18 cellular contexts compared by ENCODE assay signal in the genomic region with DNA sequence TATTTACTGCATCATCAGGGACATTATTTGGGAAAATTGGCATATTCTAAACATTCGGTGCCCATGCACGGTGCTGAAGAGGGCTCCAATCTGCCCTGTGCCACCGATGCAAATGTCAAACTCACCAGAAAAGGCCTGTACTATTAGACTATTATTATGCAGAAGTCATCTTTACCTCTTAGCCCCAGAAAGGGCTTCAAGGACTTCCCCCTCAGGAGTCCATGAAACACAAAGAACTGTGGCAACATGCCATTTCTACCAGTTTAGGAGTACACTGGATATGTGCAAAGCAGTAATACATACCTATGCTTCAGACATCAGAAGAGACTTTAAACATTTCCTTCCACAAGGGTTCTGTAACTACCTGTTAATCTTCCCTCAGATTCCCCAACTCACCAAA. TPM values are rescaled to one million over a fixed set of nuclear protein-coding genes. Genes with fewer than 3 reads are reported as not detected.
A peak's percentile ranks its signal among the peaks of the same experiment; 100 is the strongest.
DNase-seq lines count a peak whose midpoint lies in the region; FAIRE-seq and TF ChIP-seq lines count a peak whose summit lies in the region.
"Had no signal": no experiment of that assay in that cellular context is flagged by ENCODE, and none has a peak within 500 bp of the region (broad histone marks: within the 10 kb centered on the region; RNA-seq: fewer than 3 reads in every experiment).

No MANE protein-coding gene starts in this region.

- H3K9ac ChIP-seq in HUES48 (ENCODE audit: low read depth, low read length), result no peak overlapping the region

- 51 to 62% methylated on average over 3 of the region's 3 CpGs for WGBS in esophagus squamous epithelium, 2 donors

- intact Hi-C loops in esophagus squamous epithelium (cut with DNase I), result no loop called here

- H3K9me3 Mint-ChIP-seq in T-helper 2 cell treated with Interferon-gamma antibody and Interleukin-4, amounts not matched to agents 5 μg/mL and 100 μg/mL, for 36 hours, result no peaks in the 10 kb centered on the region
- H3K9me3 Mint-ChIP-seq in activated naive CD8-positive, alpha-beta T cell treated with anti-CD3 and anti-CD28 coated beads for 36 hours, result no peaks in the 10 kb centered on the region
- no peaks in the 10 kb centered on the region for H3K9me3 Mint-ChIP-seq in neural crest cell

- peak overlapping the region; percentile 88 for H3K27ac Mint-ChIP-seq in T-helper 2 cell treated with Interferon-gamma antibody and Interleukin-4, amounts not matched to agents 5 μg/mL and 100 μg/mL, for 36 hours
- H3K27ac Mint-ChIP-seq in activated naive CD8-positive, alpha-beta T cell treated with anti-CD3 and anti-CD28 coated beads for 36 hours, result peak overlapping the region; percentile 90
- H3K27ac Mint-ChIP-seq in neural crest cell (ENCODE audit: unreplicated experiment), result no peak overlapping the region

- peak overlapping the region; percentile 15 for H3K27ac ChIP-seq in HUES48 (ENCODE audit: low read depth, low read length)
- no peak overlapping the region for H3K27ac ChIP-seq in esophagus squamous epithelium
- H3K27ac ChIP-seq: dorsolateral prefrontal cortex had no signal

- H3K4me1 ChIP-seq in HUES48 (ENCODE audit: control insufficient read depth, insufficient read depth, low read length) (peaks cover 72% of the 10 kb centered on the region), esophagus squamous epithelium (peaks cover 43 to 98% (median 74%) of the 10 kb centered on the region in 3 donors)

- TF ChIP-seq CTCF in neural crest cell (conservative IDR thresholded peaks at IDR 0.05) (no peak), esophagus squamous epithelium (IDR thresholded peaks at IDR 0.05) (no peak)

- peak overlapping the region; percentile 84 for H3K4me3 Mint-ChIP-seq in T-helper 2 cell treated with Interferon-gamma antibody and Interleukin-4, amounts not matched to agents 5 μg/mL and 100 μg/mL, for 36 hours
- H3K4me3 Mint-ChIP-seq in activated naive CD8-positive, alpha-beta T cell treated with anti-CD3 and anti-CD28 coated beads for 36 hours, result peak overlapping the region; percentile 61
- peak overlapping the region; percentile 28 for H3K4me3 Mint-ChIP-seq in neural crest cell

- H3K4me1 Mint-ChIP-seq in T-helper 2 cell treated with Interferon-gamma antibody and Interleukin-4, amounts not matched to agents 5 μg/mL and 100 μg/mL, for 36 hours (ENCODE audit: low read depth), result peaks cover 60% of the 10 kb centered on the region
- peaks cover 81% of the 10 kb centered on the region for H3K4me1 Mint-ChIP-seq in activated naive CD8-positive, alpha-beta T cell treated with anti-CD3 and anti-CD28 coated beads for 36 hours
- peaks cover 73% of the 10 kb centered on the region for H3K4me1 Mint-ChIP-seq in neural crest cell

- FAIRE-seq in HTR-8/SVneo (lab: Jason Lieb, UNC), result no peak
- FAIRE-seq: A204.1, K562, small intestine had no signal

- peaks cover 18% of the 10 kb centered on the region for H3K36me3 ChIP-seq in HUES48 (ENCODE audit: control insufficient read depth, insufficient read depth, low read length)
- peaks cover 3 to 14% (median 4%) of the 10 kb centered on the region in 3 donors for H3K36me3 ChIP-seq in esophagus squamous epithelium

- no peak overlapping the region for H3K4me3 ChIP-seq in HUES48 (ENCODE audit: low read depth, low read length)
- H3K4me3 ChIP-seq in esophagus squamous epithelium, result no peak overlapping the region
- H3K4me3 ChIP-seq: dorsolateral prefrontal cortex, K562, lung had no signal

- peaks cover 22% of the 10 kb centered on the region for H3K36me3 Mint-ChIP-seq in T-helper 2 cell treated with Interferon-gamma antibody and Interleukin-4, amounts not matched to agents 5 μg/mL and 100 μg/mL, for 36 hours (ENCODE audit: low read depth)
- peaks cover 27% of the 10 kb centered on the region for H3K36me3 Mint-ChIP-seq in activated naive CD8-positive, alpha-beta T cell treated with anti-CD3 and anti-CD28 coated beads for 36 hours
- H3K36me3 Mint-ChIP-seq in neural crest cell (ENCODE audit: low read depth), result no peaks in the 10 kb centered on the region

- H3K9me3 ChIP-seq in HUES48 (ENCODE audit: control insufficient read depth, insufficient read depth, low read length) (no peaks in the 10 kb centered on the region), esophagus squamous epithelium (no peaks in the 10 kb centered on the region)
- H3K9me3 ChIP-seq: Caco-2 had no signal

- DNase-seq in T-helper 2 cell treated with Interferon-gamma antibody and Interleukin-4, amounts not matched to agents 5 μg/mL and 100 μg/mL, for 36 hours (ENCODE audit: low spot score), result no peak
- DNase-seq in T-helper 2 cell (no peak), neural crest cell (ENCODE audit: low read depth, low spot score) (no peak), HTR-8/SVneo (ENCODE audit: insufficient read length, low spot score) (no peak), GM19238 (ENCODE audit: insufficient read length, low spot score) (no peak), esophagus squamous epithelium (lab: John Stamatoyannopoulos, UW) (no peak)
- DNase-seq in activated naive CD8-positive, alpha-beta T cell treated with anti-CD3 and anti-CD28 coated beads for 36 hours, result no peak
- DNase-seq: dorsolateral prefrontal cortex, GF-D8, NCI-H146, NCI-H524, RPMI8226 had no signal

- TF ChIP-seq POLR2A in esophagus squamous epithelium (IDR thresholded peaks at IDR 0.05), result no peak

- H3K27me3 Mint-ChIP-seq in T-helper 2 cell treated with Interferon-gamma antibody and Interleukin-4, amounts not matched to agents 5 μg/mL and 100 μg/mL, for 36 hours (ENCODE audit: low read depth), result no peaks in the 10 kb centered on the region
- no peaks in the 10 kb centered on the region for H3K27me3 Mint-ChIP-seq in activated naive CD8-positive, alpha-beta T cell treated with anti-CD3 and anti-CD28 coated beads for 36 hours
- no peaks in the 10 kb centered on the region for H3K27me3 Mint-ChIP-seq in neural crest cell (ENCODE audit: low read depth)

- H3K27me3 ChIP-seq in HUES48 (ENCODE audit: control insufficient read depth, insufficient read depth, low read length) (no peaks in the 10 kb centered on the region), esophagus squamous epithelium (no peaks in the 10 kb centered on the region)
- H3K27me3 ChIP-seq: dorsolateral prefrontal cortex had no signal

RNA-seq across cellular contexts. Expression of gene DIDO1, which starts 8.6 kb away (rescaled TPM):
- 10 to 100 TPM; 46.3 to 47.2 TPM for total RNA-seq in activated naive CD8-positive, alpha-beta T cell treated with anti-CD3 and anti-CD28 coated beads for 36 hours
- total RNA-seq in neural crest cell, result 72.0 TPM in 2 replicates
- total RNA-seq in esophagus squamous epithelium, result 10 to 100 TPM; 27.6 to 57.8 (median 36.7) TPM

RNA-seq across cellular contexts. Expression of gene GID8, which starts 20.2 kb away (rescaled TPM):
- 10 to 100 TPM; 47.6 to 48.5 TPM for total RNA-seq in activated naive CD8-positive, alpha-beta T cell treated with anti-CD3 and anti-CD28 coated beads for 36 hours
- total RNA-seq in neural crest cell, result 62.3 and 65.6 TPM in 2 replicates
- total RNA-seq in esophagus squamous epithelium, result 10 to 100 TPM; 41.0 to 51.2 (median 44.1) TPM

RNA-seq across cellular contexts. Expression of gene SLC17A9, which starts 34.8 kb away (rescaled TPM):
- 10 to 100 TPM; 49.7 to 52.1 TPM for total RNA-seq in activated naive CD8-positive, alpha-beta T cell treated with anti-CD3 and anti-CD28 coated beads for 36 hours
- total RNA-seq in neural crest cell, result 1.2 and 1.4 TPM in 2 replicates
- 1 to 10 TPM in 2 of 4 donors, under 1 TPM in 2; 0.31 to 3.9 (median 1.4) TPM for total RNA-seq in esophagus squamous epithelium

RNA-seq across cellular contexts. Expression of gene TCFL5, which starts 56.1 kb away (rescaled TPM):
- 1 to 10 TPM; 5.4 to 5.8 TPM for total RNA-seq in activated naive CD8-positive, alpha-beta T cell treated with anti-CD3 and anti-CD28 coated beads for 36 hours
- total RNA-seq in neural crest cell (17.5 and 17.6 TPM in 2 replicates), esophagus squamous epithelium (1 to 10 TPM; 5.2 to 8.4 (median 7.2) TPM)

Comparison
In these comparisons a context has a peak if more than half of its experiments do, and no peak if none do; other contexts are left out.
1. H3K4me3 Mint-ChIP-seq: peak in every context shown above with its lines; median percentile 84 in T-helper 2 cell treated with Interferon-gamma antibody and Interleukin-4, amounts not matched to agents 5 μg/mL and 100 μg/mL, for 36 hours; 61 in activated naive CD8-positive, alpha-beta T cell treated with anti-CD3 and anti-CD28 coated beads for 36 hours; 28 in neural crest cell.
2. RNA of gene SLC17A9, which starts 34.8 kb away (total RNA-seq): 49.7 to 52.1 TPM in activated naive CD8-positive, alpha-beta T cell treated with anti-CD3 and anti-CD28 coated beads for 36 hours; 0.31 to 3.9 TPM in esophagus squamous epithelium and 1.2 to 1.4 TPM in neural crest cell; every median in the first group is over 10 times any median in the second.